Comparison of ENCODE assay signal across 18 cellular contexts in the genomic region with DNA sequence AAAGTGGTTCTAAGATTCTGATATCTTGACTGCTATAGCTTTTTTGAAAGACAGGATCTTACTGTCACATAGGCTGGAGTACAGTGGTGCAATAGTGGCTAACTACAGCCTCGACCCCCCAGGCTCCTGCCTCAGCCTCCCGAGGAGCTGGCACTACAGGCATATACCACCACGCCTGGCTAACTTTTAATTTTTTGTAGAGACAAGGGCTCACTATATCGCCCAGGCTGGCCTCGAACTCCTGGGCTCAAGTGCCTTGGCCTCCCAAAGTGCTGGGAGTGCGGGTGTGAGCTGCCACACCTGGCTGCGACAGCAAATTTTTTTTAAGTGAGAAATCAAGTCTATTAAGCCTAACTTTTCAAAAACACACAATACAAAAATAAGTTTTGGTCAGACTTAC.
DNase-seq lines count a peak whose midpoint lies in the region; ATAC-seq and TF ChIP-seq lines count a peak whose summit lies in the region.
"Had no signal": no experiment of that assay in that cellular context is flagged by ENCODE, and none has a peak within 500 bp of the region (broad histone marks: within the 10 kb centered on the region; RNA-seq: fewer than 3 reads in every experiment).

No MANE protein-coding gene starts in this region.

- peaks cover 51 to 71% of the 10 kb centered on the region in 2 donors for H3K4me1 Mint-ChIP-seq in natural killer cell
- H3K4me1 Mint-ChIP-seq in natural killer cell treated with Interleukin-12 subunit alpha and Interleukin-12 subunit beta and Interleukin-15 and Interleukin-18, amount 100 ng/mL, for 72 hours (ENCODE audit: low read depth in 2 of 2): peaks cover 36 to 42% of the 10 kb centered on the region in 2 donors
- H3K4me1 Mint-ChIP-seq in activated CD4-positive, alpha-beta memory T cell treated with anti-CD3 and anti-CD28 coated beads, Interleukin-2, amount 10 ng/mL, durations not matched to agents 7 days and 5 days: peaks cover 6% of the 10 kb centered on the region

- H3K27ac ChIP-seq in colonic mucosa (peak overlapping the region; percentile 95), neural cell (ENCODE audit: low read length) (no peak overlapping the region), lower lobe of right lung (no peak overlapping the region)
- H3K27ac ChIP-seq: HL-60, tibial artery, VCaP had no signal

- H3K4me3 ChIP-seq in colonic mucosa (no peak overlapping the region), neural cell (ENCODE audit: low read length) (peak overlapping the region; percentile 95), lower lobe of right lung (no peak overlapping the region)
- H3K4me3 ChIP-seq: tibial artery had no signal

- peak overlapping the region; percentile 16 to 97 for H3K9ac ChIP-seq in colonic mucosa (ENCODE audit: low read depth in 2 of 2, low read length in 2 of 2)
- H3K9ac ChIP-seq in neural cell (ENCODE audit: low read length): no peak overlapping the region

- H4K20me1 ChIP-seq in neural cell (ENCODE audit: insufficient read depth): peaks cover 77% of the 10 kb centered on the region

- H3K9me2 ChIP-seq in neural cell (ENCODE audit: insufficient read depth, low read length): no peaks in the 10 kb centered on the region

- no peak overlapping the region for H3K4me3 Mint-ChIP-seq in natural killer cell
- no peak overlapping the region for H3K4me3 Mint-ChIP-seq in natural killer cell treated with Interleukin-12 subunit alpha and Interleukin-12 subunit beta and Interleukin-15 and Interleukin-18, amount 100 ng/mL, for 72 hours
- no peak overlapping the region for H3K4me3 Mint-ChIP-seq in activated CD4-positive, alpha-beta memory T cell treated with anti-CD3 and anti-CD28 coated beads, Interleukin-2, amount 10 ng/mL, durations not matched to agents 7 days and 5 days
- H3K4me3 Mint-ChIP-seq: activated CD4-positive, alpha-beta memory T cell treated with anti-CD3 and anti-CD28 coated beads for 36 hours; activated naive CD8-positive, alpha-beta T cell treated with anti-CD3 and anti-CD28 coated beads, Interleukin-2, amount 50 U/mL, for 24 hours; activated T-cell treated with anti-CD3 and anti-CD28 coated beads, Interleukin-2, amount 50 U/mL, for 72 hours; stimulated activated memory B cell treated with anti-CD40 and anti-IgM and Interleukin-4, amounts not matched to agents 10 μg/mL and 1 μg/mL and 100 μg/mL, for 72 hours had no signal

- CTCF ChIA-PET in activated CD4-positive, alpha-beta memory T cell treated with anti-CD3 and anti-CD28 coated beads, Interleukin-2, amount 10 ng/mL, durations not matched to agents 7 days and 5 days (lab: Charles Lee): interaction anchor here (1.4 kb wide), 1 partner anchor 33 kb away, joined by 3 read pairs; no protein-coding TSS in a partner anchor

- H3K9me3 ChIP-seq in colonic mucosa (no peaks in the 10 kb centered on the region), neural cell (ENCODE audit: low read length) (no peaks in the 10 kb centered on the region), lower lobe of right lung (no peaks in the 10 kb centered on the region)
- H3K9me3 ChIP-seq: neutrophil, tibial artery had no signal

- H3K36me3 Mint-ChIP-seq in natural killer cell: no peaks in the 10 kb centered on the region
- H3K36me3 Mint-ChIP-seq in natural killer cell treated with Interleukin-12 subunit alpha and Interleukin-12 subunit beta and Interleukin-15 and Interleukin-18, amount 100 ng/mL, for 72 hours: no peaks in the 10 kb centered on the region
- H3K36me3 Mint-ChIP-seq in activated CD4-positive, alpha-beta memory T cell treated with anti-CD3 and anti-CD28 coated beads, Interleukin-2, amount 10 ng/mL, durations not matched to agents 7 days and 5 days (ENCODE audit: low read depth): no peaks in the 10 kb centered on the region
- H3K36me3 Mint-ChIP-seq: activated CD4-positive, alpha-beta memory T cell treated with anti-CD3 and anti-CD28 coated beads for 36 hours; stimulated activated memory B cell treated with anti-CD40 and anti-IgM and Interleukin-4, amounts not matched to agents 10 μg/mL and 1 μg/mL and 100 μg/mL, for 72 hours had no signal

- peaks cover 88% of the 10 kb centered on the region for H3K79me2 ChIP-seq in neural cell (replicated peaks; ENCODE audit: insufficient read depth, low read length)

- TF ChIP-seq CTCF in natural killer cell (IDR thresholded peaks at IDR 0.05): no peak
- no peak for TF ChIP-seq CTCF in colonic mucosa (IDR thresholded peaks at IDR 0.05)
- no peak for TF ChIP-seq CTCF in neural cell (IDR thresholded peaks at IDR 0.05; ENCODE audit: poor library complexity, severe bottlenecking)
- TF ChIP-seq CTCF in lower lobe of right lung (IDR thresholded peaks at IDR 0.05): no peak

- H3K27me3 ChIP-seq in colonic mucosa (no peaks in the 10 kb centered on the region), neural cell (ENCODE audit: insufficient read depth, low read depth, low read length) (no peaks in the 10 kb centered on the region), lower lobe of right lung (ENCODE audit: low read depth) (no peaks in the 10 kb centered on the region)
- H3K27me3 ChIP-seq: neutrophil, tibial artery had no signal

- H3K27ac Mint-ChIP-seq in natural killer cell: peak overlapping the region; percentile 12 to 87
- peak overlapping the region in 1 of 2 donors; percentile 34 for H3K27ac Mint-ChIP-seq in natural killer cell treated with Interleukin-12 subunit alpha and Interleukin-12 subunit beta and Interleukin-15 and Interleukin-18, amount 100 ng/mL, for 72 hours
- H3K27ac Mint-ChIP-seq in activated CD4-positive, alpha-beta memory T cell treated with anti-CD3 and anti-CD28 coated beads, Interleukin-2, amount 10 ng/mL, durations not matched to agents 7 days and 5 days: no peak overlapping the region
- H3K27ac Mint-ChIP-seq: activated CD4-positive, alpha-beta memory T cell treated with anti-CD3 and anti-CD28 coated beads for 36 hours; activated naive CD8-positive, alpha-beta T cell treated with anti-CD3 and anti-CD28 coated beads, Interleukin-2, amount 50 U/mL, for 24 hours; activated T-cell treated with anti-CD3 and anti-CD28 coated beads, Interleukin-2, amount 50 U/mL, for 72 hours; stimulated activated memory B cell treated with anti-CD40 and anti-IgM and Interleukin-4, amounts not matched to agents 10 μg/mL and 1 μg/mL and 100 μg/mL, for 72 hours had no signal

- TF ChIP-seq EP300 in neural cell (conservative IDR thresholded peaks at IDR 0.05; ENCODE audit: poor library complexity, severe bottlenecking): no peak

- no peaks in the 10 kb centered on the region for H3K27me3 Mint-ChIP-seq in natural killer cell (ENCODE audit: low read depth in 2 of 2)
- H3K27me3 Mint-ChIP-seq in natural killer cell treated with Interleukin-12 subunit alpha and Interleukin-12 subunit beta and Interleukin-15 and Interleukin-18, amount 100 ng/mL, for 72 hours: no peaks in the 10 kb centered on the region
- H3K27me3 Mint-ChIP-seq in activated CD4-positive, alpha-beta memory T cell treated with anti-CD3 and anti-CD28 coated beads, Interleukin-2, amount 10 ng/mL, durations not matched to agents 7 days and 5 days: no peaks in the 10 kb centered on the region
- H3K27me3 Mint-ChIP-seq: activated CD4-positive, alpha-beta memory T cell treated with anti-CD3 and anti-CD28 coated beads for 36 hours; activated naive CD8-positive, alpha-beta T cell treated with anti-CD3 and anti-CD28 coated beads, Interleukin-2, amount 50 U/mL, for 24 hours; stimulated activated memory B cell treated with anti-CD40 and anti-IgM and Interleukin-4, amounts not matched to agents 10 μg/mL and 1 μg/mL and 100 μg/mL, for 72 hours had no signal

- no peaks in the 10 kb centered on the region for H3F3A ChIP-seq in neural cell (ENCODE audit: insufficient read depth, low read length, poor library complexity, severe bottlenecking)

- DNase-seq in natural killer cell (no peak), colonic mucosa (no peak), NCI-H526 treated with DMSO at 0.1 percent for 48 hours (lab: John Stamatoyannopoulos, UW) (no peak), lower lobe of right lung (no peak)
- no peak for DNase-seq in natural killer cell treated with Interleukin-12 subunit alpha and Interleukin-12 subunit beta and Interleukin-15 and Interleukin-18, amount 100 ng/mL, for 72 hours (ENCODE audit: low spot score)
- no peak for DNase-seq in activated CD4-positive, alpha-beta memory T cell treated with anti-CD3 and anti-CD28 coated beads, Interleukin-2, amount 10 ng/mL, durations not matched to agents 7 days and 5 days
- DNase-seq: activated CD4-positive, alpha-beta memory T cell treated with anti-CD3 and anti-CD28 coated beads for 36 hours; activated naive CD8-positive, alpha-beta T cell treated with anti-CD3 and anti-CD28 coated beads, Interleukin-2, amount 50 U/mL, for 24 hours; activated T-cell treated with anti-CD3 and anti-CD28 coated beads, Interleukin-2, amount 50 U/mL, for 72 hours; NCI-H2029 treated with DMSO at 0.1 percent for 48 hours; NCI-H510A; tibial artery had no signal

- H3K9me3 Mint-ChIP-seq in natural killer cell: no peaks in the 10 kb centered on the region
- no peaks in the 10 kb centered on the region for H3K9me3 Mint-ChIP-seq in natural killer cell treated with Interleukin-12 subunit alpha and Interleukin-12 subunit beta and Interleukin-15 and Interleukin-18, amount 100 ng/mL, for 72 hours
- H3K9me3 Mint-ChIP-seq in activated CD4-positive, alpha-beta memory T cell treated with anti-CD3 and anti-CD28 coated beads, Interleukin-2, amount 10 ng/mL, durations not matched to agents 7 days and 5 days: no peaks in the 10 kb centered on the region
- H3K9me3 Mint-ChIP-seq: activated CD4-positive, alpha-beta memory T cell treated with anti-CD3 and anti-CD28 coated beads for 36 hours; activated naive CD8-positive, alpha-beta T cell treated with anti-CD3 and anti-CD28 coated beads, Interleukin-2, amount 50 U/mL, for 24 hours; activated T-cell treated with anti-CD3 and anti-CD28 coated beads, Interleukin-2, amount 50 U/mL, for 72 hours; stimulated activated memory B cell treated with anti-CD40 and anti-IgM and Interleukin-4, amounts not matched to agents 10 μg/mL and 1 μg/mL and 100 μg/mL, for 72 hours had no signal

- H2AFZ ChIP-seq in neural cell (ENCODE audit: low read depth, low read length): no peak overlapping the region

- H3K36me3 ChIP-seq in colonic mucosa: no peaks in the 10 kb centered on the region
- no peaks in the 10 kb centered on the region for H3K36me3 ChIP-seq in neural cell (ENCODE audit: insufficient read depth, low read length)
- no peaks in the 10 kb centered on the region for H3K36me3 ChIP-seq in lower lobe of right lung
- H3K36me3 ChIP-seq: tibial artery had no signal

- H3K4me1 ChIP-seq in colonic mucosa (peaks cover 53% of the 10 kb centered on the region), lower lobe of right lung (peaks cover 84% of the 10 kb centered on the region)

- ATAC-seq in natural killer cell: no peak
- ATAC-seq in natural killer cell treated with Interleukin-12 subunit alpha and Interleukin-12 subunit beta and Interleukin-15 and Interleukin-18, amount 100 ng/mL, for 72 hours: no peak
- no peak for ATAC-seq in HG02763 (IDR thresholded peaks at IDR 0.05; ENCODE audit: unreplicated experiment)
- ATAC-seq in lower lobe of right lung: no peak
- ATAC-seq: activated naive CD8-positive, alpha-beta T cell treated with anti-CD3 and anti-CD28 coated beads, Interleukin-2, amount 50 U/mL, for 24 hours; activated T-cell treated with anti-CD3 and anti-CD28 coated beads, Interleukin-2, amount 50 U/mL, for 72 hours; stimulated activated memory B cell treated with anti-CD40 and anti-IgM and Interleukin-4, amounts not matched to agents 10 μg/mL and 1 μg/mL and 100 μg/mL, for 72 hours had no signal

- H3K4me2 ChIP-seq in neural cell (ENCODE audit: low read length): no peak overlapping the region

- TF ChIP-seq RAD21 in neural cell (conservative IDR thresholded peaks at IDR 0.05): no peak

- intact Hi-C loops in natural killer cell (cut with micrococcal nuclease): no loop called here
- intact Hi-C loops in colonic mucosa (cut with DNase I): no loop called here
- intact Hi-C loops in lower lobe of right lung (cut with DNase I): no loop called here

- POLR2A ChIA-PET in activated CD4-positive, alpha-beta memory T cell treated with anti-CD3 and anti-CD28 coated beads, Interleukin-2, amount 10 ng/mL, durations not matched to agents 7 days and 5 days (lab: Charles Lee): no interaction called here
